In the genomic region with DNA sequence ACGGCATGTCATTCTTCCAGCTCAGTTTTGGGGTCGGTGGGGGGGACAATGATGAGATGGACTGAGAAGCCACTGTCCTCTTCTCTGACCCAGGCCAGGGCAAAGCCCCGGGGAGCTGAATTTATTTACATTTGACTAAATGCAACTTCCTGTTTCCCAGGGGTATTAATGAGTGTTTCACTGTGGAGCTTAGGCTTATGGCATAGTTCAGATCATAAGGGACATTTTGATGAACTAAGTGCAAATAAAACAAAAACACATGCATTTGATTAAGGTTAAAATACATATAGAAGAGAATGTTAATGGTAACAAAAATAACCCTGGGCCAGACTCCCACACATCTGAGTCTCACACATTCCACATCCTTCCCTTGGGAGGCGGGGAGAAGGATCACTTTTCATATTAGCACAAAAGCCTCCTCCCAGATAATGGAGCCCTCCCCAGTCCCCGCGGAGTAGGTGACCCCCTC, we compare ENCODE assay signal across 8 cellular contexts.
DNase-seq lines count a peak whose midpoint lies in the region; ATAC-seq, FAIRE-seq and TF ChIP-seq lines count a peak whose summit lies in the region.

No MANE protein-coding gene starts in this region.

- no peak overlapping the region for H2AFZ ChIP-seq in DND-41 (ENCODE audit: low read depth, low read length)

- H3K36me3 ChIP-seq in DND-41 (ENCODE audit: insufficient read depth, low read length), result no peaks in the 10 kb centered on the region

- H3K9ac ChIP-seq in DND-41 (ENCODE audit: low read depth, low read length), result peak overlapping the region; percentile 17; the same call in 1 of the 2 replicates

- peaks cover 45% of the 10 kb centered on the region for H3K4me1 Mint-ChIP-seq in central memory CD8-positive, alpha-beta T cell
- H3K4me1 Mint-ChIP-seq in nephron, result peaks cover 77% of the 10 kb centered on the region

- no peak for FAIRE-seq in D721Med (lab: Jason Lieb, UNC)

- no peak overlapping the region for H3K27ac ChIP-seq in DND-41 (ENCODE audit: low read length)

- DNase-seq in DND-41, result no peak
- DNase-seq in HT1080 (ENCODE audit: low read depth), result peak; percentile 67
- no peak for DNase-seq in central memory CD8-positive, alpha-beta T cell (ENCODE audit: low spot score in 2 of 2)
- DNase-seq in D721Med (ENCODE audit: insufficient read length, low spot score), result no peak
- no peak for DNase-seq in occipital lobe (lab: John Stamatoyannopoulos, UW)
- DNase-seq in DMS153 treated with DMSO at 0.1 percent for 48 hours (lab: John Stamatoyannopoulos, UW; ENCODE audit: unreplicated experiment), result no peak
- no peak for DNase-seq in activated effector memory CD4-positive, alpha-beta T cell treated with Interleukin-2 at 50 U/mL for 16 hours

- H3K27ac Mint-ChIP-seq in central memory CD8-positive, alpha-beta T cell (ENCODE audit: low read depth), result peak overlapping the region; percentile 87
- peak overlapping the region; percentile 92 to 98 (median 94) for H3K27ac Mint-ChIP-seq in nephron

- no peaks in the 10 kb centered on the region for H3K79me2 ChIP-seq in DND-41 (ENCODE audit: insufficient read depth, low read length)

- TF ChIP-seq CTCF in DND-41 (IDR thresholded peaks at IDR 0.05; ENCODE audit: borderline replicate concordance, extremely low read depth, low read length, poor library complexity, severe bottlenecking), result no peak
- no peak for TF ChIP-seq CTCF in nephron (IDR thresholded peaks at IDR 0.05; ENCODE audit: unreplicated experiment in 3 of 3)
- TF ChIP-seq CTCF in D721Med (IDR thresholded peaks at IDR 0.05; ENCODE audit: insufficient read depth, missing control alignments), result no peak

- ATAC-seq in DND-41 (ENCODE audit: insufficient read depth, low read depth), result no peak
- no peak for ATAC-seq in central memory CD8-positive, alpha-beta T cell (replicated peaks; ENCODE audit: extremely low read depth, poor library complexity, severe bottlenecking)

- peak overlapping the region; percentile 42 for H3K4me2 ChIP-seq in DND-41 (ENCODE audit: insufficient read depth, low read length)

- peaks cover 13% of the 10 kb centered on the region for H3K36me3 Mint-ChIP-seq in central memory CD8-positive, alpha-beta T cell (ENCODE audit: insufficient read depth)
- H3K36me3 Mint-ChIP-seq in nephron (ENCODE audit: low read depth), result no peaks in the 10 kb centered on the region

- H3K27me3 Mint-ChIP-seq in central memory CD8-positive, alpha-beta T cell, result peaks cover 16% of the 10 kb centered on the region
- H3K27me3 Mint-ChIP-seq in nephron (ENCODE audit: low read depth), result no peaks in the 10 kb centered on the region

- peak overlapping the region in 1 of 2 experiments; percentile 34; a peak in 2 of 4 replicates for H3K4me3 ChIP-seq in DND-41 (ENCODE audit: low read depth in 1 of 2, low read length in 2 of 2)

- no peaks in the 10 kb centered on the region for H3K9me3 Mint-ChIP-seq in central memory CD8-positive, alpha-beta T cell
- H3K9me3 Mint-ChIP-seq in nephron, result no peaks in the 10 kb centered on the region

- H3K27me3 ChIP-seq in DND-41 (ENCODE audit: insufficient read depth, low read length, poor library complexity), result peaks cover 48% of the 10 kb centered on the region

- H3K4me1 ChIP-seq in DND-41 (ENCODE audit: insufficient read depth, low read length), result peaks cover 34% of the 10 kb centered on the region

- no peaks in the 10 kb centered on the region for H4K20me1 ChIP-seq in DND-41 (ENCODE audit: insufficient read depth, low read length)

- H3K4me3 Mint-ChIP-seq in central memory CD8-positive, alpha-beta T cell, result peak overlapping the region; percentile 78
- peak overlapping the region; percentile 81 to 92 (median 81) for H3K4me3 Mint-ChIP-seq in nephron

- no peaks in the 10 kb centered on the region for H3K9me3 ChIP-seq in DND-41 (ENCODE audit: insufficient read depth, low read length, severe bottlenecking)
